In genomic region chr3:53036063-53036619, GRCh38 we compare ENCODE assay signal across 22 cellular contexts. TPM values are rescaled to one million over a fixed set of nuclear protein-coding genes. Genes with fewer than 3 reads are reported as not detected.
DNase-seq lines count a peak whose midpoint lies in the region; ATAC-seq, FAIRE-seq and TF ChIP-seq lines count a peak whose summit lies in the region.
"Had no signal": no experiment of that assay in that cellular context is flagged by ENCODE, and none has a peak within 500 bp of the region (broad histone marks: within the 10 kb centered on the region; RNA-seq: fewer than 3 reads in every experiment).

No MANE protein-coding gene starts in this region.

- no peak overlapping the region for H3K9ac ChIP-seq in kidney (ENCODE audit: low read length in 2 of 2)

- no peaks in the 10 kb centered on the region for H3K36me3 Mint-ChIP-seq in T-helper 17 cell (ENCODE audit: low read depth)

- no peak overlapping the region for H3K4me3 ChIP-seq in left ventricle myocardium inferior
- no peak overlapping the region for H3K4me3 ChIP-seq in thyroid gland (replicated peaks in 1 of 3)
- H3K4me3 ChIP-seq in kidney (ENCODE audit: low read length in 2 of 2): no peak overlapping the region
- H3K4me3 ChIP-seq: breast epithelium, gastroesophageal sphincter, ovary, transverse colon had no signal

- H3K4me1 ChIP-seq in left ventricle myocardium inferior: peaks cover 19% of the 10 kb centered on the region
- H3K4me1 ChIP-seq in thyroid gland: peaks cover 3 to 18% of the 10 kb centered on the region in 2 donors
- peaks cover 2 to 4% of the 10 kb centered on the region in 2 donors for H3K4me1 ChIP-seq in kidney (ENCODE audit: control insufficient read depth in 1 of 2, insufficient read depth in 1 of 2, low read depth in 1 of 2, low read length in 2 of 2)
- H3K4me1 ChIP-seq: breast epithelium had no signal

- H3K27me3 Mint-ChIP-seq in T-helper 17 cell: no peaks in the 10 kb centered on the region

- DNase-seq in left ventricle myocardium superior: no peak
- no peak for DNase-seq in left ventricle myocardium inferior
- DNase-seq in T-helper 17 cell: no peak
- DNase-seq in iPS-NIHi7 (ENCODE audit: extremely low spot score): peak; percentile 26
- peak; percentile 8 to 39 for DNase-seq in thyroid gland
- no peak for DNase-seq in NCI-H1930 (lab: John Stamatoyannopoulos, UW)
- DNase-seq in kidney: no peak
- DNase-seq in HUDEP-2 (lab: John Stamatoyannopoulos, UW; ENCODE audit: unreplicated experiment in 76 of 76): no peak
- DNase-seq: activated T-cell treated with anti-CD3 and anti-CD28 coated beads, Interleukin-2, amount 50 U/mL, for 72 hours; Calu3; Karpas-422; NCI-H1092; NCI-H524; ovary; RPMI8226; stimulated activated naive CD8-positive, alpha-beta T cell treated with anti-CD3 and anti-CD28 coated beads, Interleukin-15, Interleukin-2, amounts not matched to agents 100 U/mL and 50 U/mL, for 24 hours; transverse colon had no signal

- WGBS in thyroid gland, 2 donors: 47 to 65% methylated on average over 6 of the region's 6 CpGs

- H3K27ac ChIP-seq in left ventricle myocardium inferior (replicated peaks): no peak overlapping the region
- H3K27ac ChIP-seq in thyroid gland: no peak overlapping the region
- H3K27ac ChIP-seq in kidney (ENCODE audit: low read depth in 2 of 2, low read length in 2 of 2): peak overlapping the region in 1 of 2 donors; percentile 15
- H3K27ac ChIP-seq: breast epithelium, gastroesophageal sphincter, ovary had no signal

- no peak for TF ChIP-seq CTCF in left ventricle myocardium inferior (IDR thresholded peaks at IDR 0.05; ENCODE audit: borderline replicate concordance)
- TF ChIP-seq CTCF in thyroid gland (IDR thresholded peaks at IDR 0.05): peak in 2 of 6 experiments; percentile 15 to 21
- no peak for TF ChIP-seq CTCF in kidney (IDR thresholded peaks at IDR 0.05; ENCODE audit: borderline replicate concordance, extremely low read depth, insufficient read depth)

- intact Hi-C loops in left ventricle myocardium superior (cut with micrococcal nuclease) (no loop called here), left ventricle myocardium inferior (cut with micrococcal nuclease) (no loop called here), thyroid gland (cut with DNase I) (no loop called here), kidney (cut with DNase I) (no loop called here)

- TF ChIP-seq POLR2A in thyroid gland (IDR thresholded peaks at IDR 0.05): no peak

- H3K27me3 ChIP-seq in left ventricle myocardium inferior (ENCODE audit: low read depth) (no peaks in the 10 kb centered on the region), thyroid gland (no peaks in the 10 kb centered on the region)
- H3K27me3 ChIP-seq: breast epithelium, gastroesophageal sphincter, ovary, transverse colon had no signal

- peak overlapping the region; percentile 76 for H3K4me3 Mint-ChIP-seq in T-helper 17 cell

- ATAC-seq in left ventricle myocardium superior (peak; percentile 22), T-helper 17 cell (no peak)
- ATAC-seq: activated T-cell treated with anti-CD3 and anti-CD28 coated beads, Interleukin-2, amount 50 U/mL, for 72 hours; esophagus mucosa; gastroesophageal sphincter; SK-N-SH treated with all-trans-retinoic acid at 6 μM for 48 hours; stimulated activated naive CD8-positive, alpha-beta T cell treated with anti-CD3 and anti-CD28 coated beads, Interleukin-15, Interleukin-2, amounts not matched to agents 100 U/mL and 50 U/mL, for 24 hours had no signal

- peaks cover 46% of the 10 kb centered on the region for H3K4me1 Mint-ChIP-seq in T-helper 17 cell

- no peaks in the 10 kb centered on the region for H3K36me3 ChIP-seq in left ventricle myocardium inferior
- H3K36me3 ChIP-seq in thyroid gland: no peaks in the 10 kb centered on the region
- no peaks in the 10 kb centered on the region for H3K36me3 ChIP-seq in kidney (ENCODE audit: control insufficient read depth in 1 of 2, insufficient read depth in 2 of 2, low read length in 2 of 2)
- H3K36me3 ChIP-seq: breast epithelium, gastroesophageal sphincter, ovary, transverse colon had no signal

- H3K9me3 ChIP-seq in left ventricle myocardium inferior (replicated peaks) (no peaks in the 10 kb centered on the region), T-helper 17 cell (ENCODE audit: control insufficient read depth, low read length, poor library complexity, severe bottlenecking) (no peaks in the 10 kb centered on the region), thyroid gland (no peaks in the 10 kb centered on the region), kidney (ENCODE audit: control insufficient read depth in 1 of 2, low read length in 2 of 2) (no peaks in the 10 kb centered on the region)
- H3K9me3 ChIP-seq: breast epithelium, gastroesophageal sphincter, ovary, transverse colon had no signal

- H3K27ac Mint-ChIP-seq in T-helper 17 cell: peak overlapping the region; percentile 88

- no peak for FAIRE-seq in kidney (lab: Jason Lieb, UNC)
- FAIRE-seq: GM18507 had no signal

RNA-seq across cellular contexts. Expression of gene SFMBT1, which starts 9.7 kb away (rescaled TPM):
- total RNA-seq in left ventricle myocardium superior (20.0 TPM), left ventricle myocardium inferior (15.9 TPM), T-helper 17 cell (10 to 100 TPM; 36.1 to 49.8 TPM), thyroid gland (10 to 100 TPM; 17.2 to 35.3 (median 31.1) TPM), kidney (16.0 TPM)
- polyA plus RNA-seq in kidney (ENCODE audit: insufficient read depth, low read depth, low replicate concordance): 3.4 TPM

Comparison
In these comparisons a context has a peak if more than half of its experiments do, and no peak if none do; other contexts are left out.
1. DNase-seq: peak in iPS-NIHi7 (single experiment) and thyroid gland (2 of 2); none in left ventricle myocardium superior (single experiment), left ventricle myocardium inferior (single experiment), T-helper 17 cell (0 of 3), NCI-H1930 (0 of 2), kidney (single experiment) and HUDEP-2 (0 of 76).